8 cellular contexts compared by ENCODE assay signal in genomic region chr2:110115291-110116032, GRCh38. TPM values are rescaled to one million over a fixed set of nuclear protein-coding genes. Genes with fewer than 3 reads are reported as not detected.
DNase-seq lines count a peak whose midpoint lies in the region; ATAC-seq and TF ChIP-seq lines count a peak whose summit lies in the region.

Gene MALL (minus strand): TSS chr2:110115822. CDS start chr2:110115792, 30 bp downstream.

- H3K9me3 ChIP-seq in iPS-20b (ENCODE audit: insufficient read depth, low read depth, low read length) (no peaks in the 10 kb centered on the region), spleen (no peaks in the 10 kb centered on the region), Karpas-422 (ENCODE audit: low read length) (no peaks in the 10 kb centered on the region)

- no peak within 1 kb of the TSS for H2AFZ ChIP-seq in Karpas-422 (ENCODE audit: low read length)

- H3K9ac ChIP-seq in iPS-20b (ENCODE audit: low read depth, low read length) (no peak within 1 kb of the TSS), Karpas-422 (ENCODE audit: low read length) (no peak within 1 kb of the TSS)

- in situ Hi-C loops in astrocyte of the cerebellum (cut with HindIII; ENCODE audit: low sequenced_read_pairs): no loop called here

- H3K79me2 ChIP-seq in Karpas-422 (ENCODE audit: low read length): no peaks in the 10 kb centered on the region

- H3K27me3 ChIP-seq in iPS-20b (ENCODE audit: insufficient read depth, low read length): peaks cover 49% of the 10 kb centered on the region
- peaks cover 0 to 42% (median 17%) of the 10 kb centered on the region in 7 donors for H3K27me3 ChIP-seq in spleen (replicated peaks in 1 of 7)
- no peaks in the 10 kb centered on the region for H3K27me3 ChIP-seq in Karpas-422 (ENCODE audit: low read length)

- DNase-seq in HT-29 (ENCODE audit: low spot score) (peak; percentile 79), astrocyte of the cerebellum (ENCODE audit: low read depth) (no peak), spleen (no peak), occipital lobe (lab: John Stamatoyannopoulos, UW) (no peak), NCI-H1092 (lab: John Stamatoyannopoulos, UW) (no peak), Karpas-422 (no peak)

- H3K36me3 ChIP-seq in iPS-20b (ENCODE audit: insufficient read depth, low read depth, low read length) (no peaks in the 10 kb centered on the region), spleen (no peaks in the 10 kb centered on the region), Karpas-422 (ENCODE audit: insufficient read depth, low read length) (no peaks in the 10 kb centered on the region)

- H4K20me1 ChIP-seq in Karpas-422 (ENCODE audit: insufficient read depth, low read depth, low read length): no peaks in the 10 kb centered on the region

- WGBS in spleen, 5 donors: 14 to 23% (median 20%) methylated on average over 22 to 62 of the region's 62 CpGs

- H3K4me3 ChIP-seq in astrocyte of the cerebellum (ENCODE audit: low read depth, low read length) (peak within 1 kb of the TSS; percentile 58), iPS-20b (ENCODE audit: low read length) (peak within 1 kb of the TSS; percentile 65; the same call in 1 of the 2 replicates), spleen (peak within 1 kb of the TSS in 7 of 8 donors; percentile 10 to 59 (median 30)), Karpas-422 (ENCODE audit: low read length) (no peak within 1 kb of the TSS)

- no peak within 1 kb of the TSS for H3K27ac ChIP-seq in iPS-20b (ENCODE audit: low read length)
- peak within 1 kb of the TSS in 4 of 8 donors; percentile 32 to 58 (median 43) for H3K27ac ChIP-seq in spleen
- no peak within 1 kb of the TSS for H3K27ac ChIP-seq in Karpas-422 (ENCODE audit: low read length)

- ATAC-seq in GM21737 (IDR thresholded peaks at IDR 0.05; ENCODE audit: unreplicated experiment): no peak

- TF ChIP-seq CTCF in astrocyte of the cerebellum (IDR thresholded peaks at IDR 0.05; ENCODE audit: low read depth, low read length, missing control alignments) (no peak), spleen (IDR thresholded peaks at IDR 0.05 in 8 of 11, conservative IDR thresholded peaks at IDR 0.05 in 3 of 11) (no peak)

- intact Hi-C loops in spleen (cut with DNase I; ENCODE audit: low total_unique reads): no loop called here

- H3K4me2 ChIP-seq in Karpas-422 (ENCODE audit: low read depth, low read length, poor library complexity, severe bottlenecking): no peak within 1 kb of the TSS

- H3K4me1 ChIP-seq in iPS-20b (ENCODE audit: insufficient read depth, low read length) (no peaks in the 10 kb centered on the region; the same call in 1 of the 2 replicates), spleen (peaks cover 2 to 49% (median 19%) of the 10 kb centered on the region in 6 donors), Karpas-422 (ENCODE audit: low read length) (no peaks in the 10 kb centered on the region)

- no peak for TF ChIP-seq POLR2A in spleen (IDR thresholded peaks at IDR 0.05)

- no peaks in the 10 kb centered on the region for H3K9me2 ChIP-seq in Karpas-422 (replicated peaks; ENCODE audit: insufficient read depth, low read length)

RNA-seq across cellular contexts. Expression of gene MALL, which starts in this region (rescaled TPM):
- total RNA-seq in HT-29 (2014; rRNA removed; shearing (Covaris generic)): 82.0 and 83.0 TPM in 2 replicates
- total RNA-seq in spleen: 10 to 100 TPM in 2 of 7 donors, 1 to 10 TPM in 5; 6.0 to 14.5 (median 7.2) TPM
- polyA plus RNA-seq in spleen: 1 to 10 TPM; 1.7 to 2.7 (median 2.1) TPM
- 0.94 TPM for total RNA-seq in occipital lobe
- not detected in 2 replicates for total RNA-seq in Karpas-422 (2014; rRNA removed; shearing (Covaris generic); ENCODE audit: low replicate concordance)
